43 cellular contexts compared by ENCODE assay signal in the genomic region with DNA sequence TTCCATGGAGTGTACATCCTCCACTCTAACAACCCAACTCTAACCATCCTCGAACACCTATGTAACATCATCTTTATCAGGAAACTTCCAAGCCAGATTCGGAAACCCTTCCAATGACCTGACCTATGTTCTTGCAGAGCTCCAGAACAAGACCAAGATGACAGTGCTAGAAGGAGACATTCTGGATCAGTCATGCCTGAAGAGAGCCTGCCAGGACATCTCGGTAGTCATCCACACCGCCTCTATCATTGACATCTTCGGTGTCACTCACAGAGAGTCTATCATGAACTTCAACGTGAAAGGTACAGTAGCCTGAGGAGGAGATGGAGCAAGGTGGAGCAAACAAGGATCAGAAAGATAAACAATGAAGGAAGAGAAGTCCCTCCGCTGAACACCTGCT. TPM values are rescaled to one million over a fixed set of nuclear protein-coding genes. Genes with fewer than 3 reads are reported as not detected.
"Had no signal": no experiment of that assay in that cellular context is flagged by ENCODE, and none has a peak within 500 bp of the region (broad histone marks: within the 10 kb centered on the region; RNA-seq: fewer than 3 reads in every experiment).

No MANE protein-coding gene starts in this region.

- H3K27ac Mint-ChIP-seq: activated naive CD4-positive, alpha-beta T cell treated with anti-CD3 and anti-CD28 coated beads for 36 hours; activated naive CD4-positive, alpha-beta T cell treated with anti-CD3 and anti-CD28 coated beads, Interleukin-2, amount 10 ng/mL, durations not matched to agents 7 days and 5 days; activated naive CD4-positive, alpha-beta T cell treated with anti-CD3 and anti-CD28 coated beads, Interleukin-2, amount 50 U/mL, for 24 hours; activated naive CD4-positive, alpha-beta T cell treated with anti-CD3 and anti-CD28 coated beads, Interleukin-2, amount 50 U/mL, for 72 hours; activated naive CD8-positive, alpha-beta T cell; activated naive CD8-positive, alpha-beta T cell treated with anti-CD3 and anti-CD28 coated beads for 36 hours; activated naive CD8-positive, alpha-beta T cell treated with anti-CD3 and anti-CD28 coated beads, Interleukin-2, amount 10 ng/mL, durations not matched to agents 7 days and 5 days; activated naive CD8-positive, alpha-beta T cell treated with anti-CD3 and anti-CD28 coated beads, Interleukin-2, amount 50 U/mL, for 24 hours; activated T-cell treated with anti-CD3 and anti-CD28 coated beads, Interleukin-2, amount 50 U/mL, for 24 hours; activated T-cell treated with anti-CD3 and anti-CD28 coated beads, Interleukin-2, amount 50 U/mL, for 72 hours; activated T-helper 1 cell treated with anti-CD3 and anti-CD28 coated beads, Interleukin-12 subunit alpha, Interleukin-12 subunit beta, Interleukin-2, Interleukin-4 antibody, amounts not matched to agents 30 ng/mL and 10 ng/mL and 1 ng/mL, durations not matched to agents 14 hours and 24 hours and 36 hours; activated T-helper 17 cell treated with anti-CD3 and anti-CD28 coated beads, Interleukin-2, amount 50 U/mL, for 72 hours; activated T-helper 2 cell treated with anti-CD3 and anti-CD28 coated beads, Interferon-gamma antibody, Interleukin-2, Interleukin-4, amounts not matched to agents 10 μg/mL and 5 μg/mL and 100 μg/mL, durations not matched to agents 14 hours and 24 hours and 36 hours; brain had no signal

- H3K27me3 ChIP-seq: adrenal gland, ascending aorta, body of pancreas, brain microvascular endothelial cell, breast epithelium, cardiac muscle cell had no signal

- H3K4me1 ChIP-seq: ascending aorta, breast epithelium had no signal

- H3K4me1 Mint-ChIP-seq: activated naive CD4-positive, alpha-beta T cell treated with anti-CD3 and anti-CD28 coated beads, Interleukin-2, amount 10 ng/mL, durations not matched to agents 7 days and 5 days; activated naive CD4-positive, alpha-beta T cell treated with anti-CD3 and anti-CD28 coated beads, Interleukin-2, amount 50 U/mL, for 24 hours; activated naive CD8-positive, alpha-beta T cell treated with anti-CD3 and anti-CD28 coated beads for 36 hours; activated naive CD8-positive, alpha-beta T cell treated with anti-CD3 and anti-CD28 coated beads, Interleukin-2, amount 50 U/mL, for 24 hours; activated T-helper 17 cell treated with anti-CD3 and anti-CD28 coated beads, Interleukin-2, amount 50 U/mL, for 72 hours; brain; central memory CD8-positive, alpha-beta T cell had no signal

- H3K4me3 ChIP-seq: adrenal gland, ascending aorta, body of pancreas, breast epithelium, cardiac muscle cell had no signal

- H3K36me3 ChIP-seq: adrenal gland, ascending aorta, brain microvascular endothelial cell, breast epithelium, cardiac muscle cell had no signal

- DNase-seq: activated effector memory CD4-positive, alpha-beta T cell treated with anti-CD3 and anti-CD28 coated beads, Interleukin-2, amount 50 U/mL, for 16 hours; activated effector memory CD4-positive, alpha-beta T cell treated with Interleukin-2 at 50 U/mL for 16 hours; activated gamma-delta T cell; activated gamma-delta T cell treated with Interleukin-2 at 50 U/mL for 16 hours; activated naive CD4-positive, alpha-beta T cell; activated naive CD4-positive, alpha-beta T cell treated with anti-CD3 and anti-CD28 coated beads for 36 hours; activated naive CD4-positive, alpha-beta T cell treated with anti-CD3 and anti-CD28 coated beads, Interleukin-2, amount 10 ng/mL, durations not matched to agents 7 days and 5 days; activated naive CD4-positive, alpha-beta T cell treated with anti-CD3 and anti-CD28 coated beads, Interleukin-2, amount 50 U/mL, for 16 hours; activated naive CD4-positive, alpha-beta T cell treated with Interleukin-2 at 50 U/mL for 16 hours; activated naive CD8-positive, alpha-beta T cell treated with anti-CD3 and anti-CD28 coated beads for 36 hours; activated naive CD8-positive, alpha-beta T cell treated with anti-CD3 and anti-CD28 coated beads, Interleukin-2, amount 10 ng/mL, durations not matched to agents 7 days and 5 days; activated naive CD8-positive, alpha-beta T cell treated with anti-CD3 and anti-CD28 coated beads, Interleukin-2, amount 50 U/mL, for 24 hours; activated T-cell treated with anti-CD3 and anti-CD28 coated beads, Interleukin-2, amount 50 U/mL, for 1 hour; activated T-cell treated with anti-CD3 and anti-CD28 coated beads, Interleukin-2, amount 50 U/mL, for 24 hours; activated T-cell treated with anti-CD3 and anti-CD28 coated beads, Interleukin-2, amount 50 U/mL, for 4 hours; activated T-cell treated with anti-CD3 and anti-CD28 coated beads, Interleukin-2, amount 50 U/mL, for 48 hours; activated T-cell treated with anti-CD3 and anti-CD28 coated beads, Interleukin-2, amount 50 U/mL, for 72 hours; adrenal gland; amniotic stem cell; amygdala; anterior cingulate cortex; aorta; body of pancreas; brain microvascular endothelial cell; caudate nucleus; central memory CD4-positive, alpha-beta T cell; cerebellar nuclear complex had no signal

- H3K9me3 ChIP-seq: adrenal gland, ascending aorta, body of pancreas, breast epithelium had no signal

- FAIRE-seq: astrocyte had no signal

- H3K27me3 Mint-ChIP-seq: activated T-cell treated with anti-CD3 and anti-CD28 coated beads, Interleukin-2, amount 50 U/mL, for 24 hours; central memory CD8-positive, alpha-beta T cell had no signal

- H3K27ac ChIP-seq: adrenal gland, ascending aorta, body of pancreas, brain microvascular endothelial cell, breast epithelium, cardiac muscle cell had no signal

- ATAC-seq: activated naive CD4-positive, alpha-beta T cell treated with anti-CD3 and anti-CD28 coated beads, Interleukin-2, amount 50 U/mL, for 72 hours; activated naive CD8-positive, alpha-beta T cell treated with anti-CD3 and anti-CD28 coated beads, Interleukin-2, amount 50 U/mL, for 24 hours; activated T-cell treated with anti-CD3 and anti-CD28 coated beads, Interleukin-2, amount 50 U/mL, for 4 hours; activated T-cell treated with anti-CD3 and anti-CD28 coated beads, Interleukin-2, amount 50 U/mL, for 72 hours; activated T-helper 17 cell treated with anti-CD3 and anti-CD28 coated beads, Interleukin-2, amount 50 U/mL, for 72 hours; body of pancreas had no signal

- H3K36me3 Mint-ChIP-seq: activated naive CD4-positive, alpha-beta T cell treated with anti-CD3 and anti-CD28 coated beads, Interleukin-2, amount 10 ng/mL, durations not matched to agents 7 days and 5 days; activated naive CD4-positive, alpha-beta T cell treated with anti-CD3 and anti-CD28 coated beads, Interleukin-2, amount 50 U/mL, for 24 hours; activated naive CD4-positive, alpha-beta T cell treated with anti-CD3 and anti-CD28 coated beads, Interleukin-2, amount 50 U/mL, for 72 hours; activated naive CD8-positive, alpha-beta T cell; activated naive CD8-positive, alpha-beta T cell treated with anti-CD3 and anti-CD28 coated beads for 36 hours; activated naive CD8-positive, alpha-beta T cell treated with anti-CD3 and anti-CD28 coated beads, Interleukin-2, amount 10 ng/mL, durations not matched to agents 7 days and 5 days; brain had no signal

- H3K9me3 Mint-ChIP-seq: activated naive CD4-positive, alpha-beta T cell treated with anti-CD3 and anti-CD28 coated beads for 36 hours; activated naive CD4-positive, alpha-beta T cell treated with anti-CD3 and anti-CD28 coated beads, Interleukin-2, amount 10 ng/mL, durations not matched to agents 7 days and 5 days; activated naive CD4-positive, alpha-beta T cell treated with anti-CD3 and anti-CD28 coated beads, Interleukin-2, amount 50 U/mL, for 24 hours; activated naive CD4-positive, alpha-beta T cell treated with anti-CD3 and anti-CD28 coated beads, Interleukin-2, amount 50 U/mL, for 72 hours; activated naive CD8-positive, alpha-beta T cell treated with anti-CD3 and anti-CD28 coated beads for 36 hours; activated naive CD8-positive, alpha-beta T cell treated with anti-CD3 and anti-CD28 coated beads, Interleukin-2, amount 10 ng/mL, durations not matched to agents 7 days and 5 days; activated naive CD8-positive, alpha-beta T cell treated with anti-CD3 and anti-CD28 coated beads, Interleukin-2, amount 50 U/mL, for 24 hours; activated T-cell treated with anti-CD3 and anti-CD28 coated beads, Interleukin-2, amount 50 U/mL, for 24 hours; activated T-cell treated with anti-CD3 and anti-CD28 coated beads, Interleukin-2, amount 50 U/mL, for 4 hours; activated T-cell treated with anti-CD3 and anti-CD28 coated beads, Interleukin-2, amount 50 U/mL, for 72 hours; activated T-helper 1 cell treated with anti-CD3 and anti-CD28 coated beads, Interleukin-12 subunit alpha, Interleukin-12 subunit beta, Interleukin-2, Interleukin-4 antibody, amounts not matched to agents 30 ng/mL and 10 ng/mL and 1 ng/mL, durations not matched to agents 14 hours and 24 hours and 36 hours; activated T-helper 17 cell treated with anti-CD3 and anti-CD28 coated beads, Interleukin-2, amount 50 U/mL, for 72 hours; activated T-helper 2 cell treated with anti-CD3 and anti-CD28 coated beads, Interferon-gamma antibody, Interleukin-2, Interleukin-4, amounts not matched to agents 10 μg/mL and 5 μg/mL and 100 μg/mL, durations not matched to agents 14 hours and 24 hours and 36 hours; brain; central memory CD8-positive, alpha-beta T cell had no signal

- H3K4me3 Mint-ChIP-seq: activated naive CD4-positive, alpha-beta T cell treated with anti-CD3 and anti-CD28 coated beads for 36 hours; activated naive CD4-positive, alpha-beta T cell treated with anti-CD3 and anti-CD28 coated beads, Interleukin-2, amount 10 ng/mL, durations not matched to agents 7 days and 5 days; activated naive CD4-positive, alpha-beta T cell treated with anti-CD3 and anti-CD28 coated beads, Interleukin-2, amount 50 U/mL, for 24 hours; activated naive CD8-positive, alpha-beta T cell; activated naive CD8-positive, alpha-beta T cell treated with anti-CD3 and anti-CD28 coated beads for 36 hours; activated naive CD8-positive, alpha-beta T cell treated with anti-CD3 and anti-CD28 coated beads, Interleukin-2, amount 10 ng/mL, durations not matched to agents 7 days and 5 days; activated naive CD8-positive, alpha-beta T cell treated with anti-CD3 and anti-CD28 coated beads, Interleukin-2, amount 50 U/mL, for 24 hours; activated T-cell treated with anti-CD3 and anti-CD28 coated beads, Interleukin-2, amount 50 U/mL, for 24 hours; activated T-cell treated with anti-CD3 and anti-CD28 coated beads, Interleukin-2, amount 50 U/mL, for 4 hours; activated T-cell treated with anti-CD3 and anti-CD28 coated beads, Interleukin-2, amount 50 U/mL, for 72 hours; activated T-helper 1 cell treated with anti-CD3 and anti-CD28 coated beads, Interleukin-12 subunit alpha, Interleukin-12 subunit beta, Interleukin-2, Interleukin-4 antibody, amounts not matched to agents 30 ng/mL and 10 ng/mL and 1 ng/mL, durations not matched to agents 14 hours and 24 hours and 36 hours; activated T-helper 17 cell treated with anti-CD3 and anti-CD28 coated beads, Interleukin-2, amount 50 U/mL, for 72 hours; brain; central memory CD8-positive, alpha-beta T cell had no signal

RNA-seq across cellular contexts. Expression of a gene that starts 36.1 kb away (rescaled TPM):
- total RNA-seq: activated naive CD4-positive, alpha-beta T cell treated with anti-CD3 and anti-CD28 coated beads for 36 hours; activated naive CD4-positive, alpha-beta T cell treated with anti-CD3 and anti-CD28 coated beads, Interleukin-2, amount 50 U/mL, for 72 hours; activated naive CD8-positive, alpha-beta T cell treated with anti-CD3 and anti-CD28 coated beads for 36 hours; activated naive CD8-positive, alpha-beta T cell treated with anti-CD3 and anti-CD28 coated beads, Interleukin-2, amount 10 ng/mL, durations not matched to agents 7 days and 5 days; activated T-cell treated with anti-CD3 and anti-CD28 coated beads, Interleukin-2, amount 50 U/mL, for 4 hours; activated T-cell treated with anti-CD3 and anti-CD28 coated beads, Interleukin-2, amount 50 U/mL, for 72 hours; activated T-helper 1 cell treated with anti-CD3 and anti-CD28 coated beads, Interleukin-12 subunit alpha, Interleukin-12 subunit beta, Interleukin-2, Interleukin-4 antibody, amounts not matched to agents 30 ng/mL and 10 ng/mL and 1 ng/mL, durations not matched to agents 14 hours and 24 hours and 36 hours; activated T-helper 17 cell treated with anti-CD3 and anti-CD28 coated beads, Interleukin-2, amount 50 U/mL, for 72 hours; activated T-helper 2 cell treated with anti-CD3 and anti-CD28 coated beads, Interferon-gamma antibody, Interleukin-2, Interleukin-4, amounts not matched to agents 10 μg/mL and 5 μg/mL and 100 μg/mL, durations not matched to agents 14 hours and 24 hours and 36 hours; aorta; ascending aorta; body of pancreas; breast epithelium; cardiac septum; cerebellum; chondrocyte had no signal
- polyA plus RNA-seq: adipose tissue, aorta had no signal

RNA-seq across cellular contexts. Expression of a gene that starts 56.0 kb away (rescaled TPM):
- total RNA-seq: activated naive CD4-positive, alpha-beta T cell treated with anti-CD3 and anti-CD28 coated beads for 36 hours; activated naive CD4-positive, alpha-beta T cell treated with anti-CD3 and anti-CD28 coated beads, Interleukin-2, amount 50 U/mL, for 72 hours; activated naive CD8-positive, alpha-beta T cell treated with anti-CD3 and anti-CD28 coated beads for 36 hours; activated naive CD8-positive, alpha-beta T cell treated with anti-CD3 and anti-CD28 coated beads, Interleukin-2, amount 10 ng/mL, durations not matched to agents 7 days and 5 days; activated T-cell treated with anti-CD3 and anti-CD28 coated beads, Interleukin-2, amount 50 U/mL, for 72 hours; activated T-helper 1 cell treated with anti-CD3 and anti-CD28 coated beads, Interleukin-12 subunit alpha, Interleukin-12 subunit beta, Interleukin-2, Interleukin-4 antibody, amounts not matched to agents 30 ng/mL and 10 ng/mL and 1 ng/mL, durations not matched to agents 14 hours and 24 hours and 36 hours; activated T-helper 17 cell treated with anti-CD3 and anti-CD28 coated beads, Interleukin-2, amount 50 U/mL, for 72 hours; activated T-helper 2 cell treated with anti-CD3 and anti-CD28 coated beads, Interferon-gamma antibody, Interleukin-2, Interleukin-4, amounts not matched to agents 10 μg/mL and 5 μg/mL and 100 μg/mL, durations not matched to agents 14 hours and 24 hours and 36 hours; astrocyte; body of pancreas; breast epithelium; cardiac septum; cerebellum; chondrocyte had no signal
- polyA plus RNA-seq: cardiac muscle cell had no signal
